Comparison of ENCODE assay signal across 9 cellular contexts in genomic region chr6:106444777-106445507, GRCh38.
A peak's percentile ranks its signal among the peaks of the same experiment; 100 is the strongest.
DNase-seq lines count a peak whose midpoint lies in the region; ATAC-seq and TF ChIP-seq lines count a peak whose summit lies in the region.
"Had no signal": no experiment of that assay in that cellular context is flagged by ENCODE, and none has a peak within 500 bp of the region (broad histone marks: within the 10 kb centered on the region; RNA-seq: fewer than 3 reads in every experiment).

No MANE protein-coding gene starts in this region.

- ATAC-seq in HG03097 (IDR thresholded peaks at IDR 0.05; ENCODE audit: low FRiP score, unreplicated experiment) (peak; percentile 46), heart left ventricle (peak in 3 of 4 donors; percentile 59 to 68 (median 67))

- peaks cover 23% of the 10 kb centered on the region for H3K27me3 ChIP-seq in BE2C
- peaks cover 0 to 39% (median 3%) of the 10 kb centered on the region in 9 donors for H3K27me3 ChIP-seq in heart left ventricle

- intact Hi-C loops in heart left ventricle (cut with DNase I): loop anchor here (1.0 to 10.0 kb wide), 7 partner anchors 110 to 537 kb away; no protein-coding TSS in a partner anchor

- no peaks in the 10 kb centered on the region for H3K36me3 ChIP-seq in BE2C
- no peaks in the 10 kb centered on the region for H3K36me3 ChIP-seq in heart left ventricle

- H3K4me1 ChIP-seq in BE2C (no peaks in the 10 kb centered on the region), heart left ventricle (peaks cover 0 to 23% (median 0%) of the 10 kb centered on the region in 12 donors)

- no peak overlapping the region for H3K27ac ChIP-seq in heart left ventricle
- H3K27ac ChIP-seq: skin epidermis had no signal

- H3K4me3 ChIP-seq in BE2C (ENCODE audit: low read depth, low read length) (no peak overlapping the region), GM12865 (ENCODE audit: low read depth, low read length) (no peak overlapping the region), heart left ventricle (no peak overlapping the region)
- H3K4me3 ChIP-seq: skin epidermis had no signal

- DNase-seq in BE2C (peak; percentile 17), GM12865 (ENCODE audit: low read depth) (peak; percentile 77), NCI-H2227 treated with DMSO at 0.1 percent for 48 hours (lab: John Stamatoyannopoulos, UW) (peak; percentile 66), heart left ventricle (no peak), retina (peak; percentile 44)
- peak; percentile 8 for DNase-seq in activated gamma-delta T cell treated with anti-CD3 and anti-CD28 coated beads, Interleukin-2, amount 50 U/mL, for 16 hours (ENCODE audit: low read depth)
- no peak for DNase-seq in stimulated activated CD4-positive, alpha-beta T cell treated with anti-CD3 and anti-CD28 coated beads, Interleukin-12 subunit alpha, Interleukin-12 subunit beta, amount 100 ng/mL, for 4 hours

- TF ChIP-seq CTCF in BE2C (IDR thresholded peaks at IDR 0.05; ENCODE audit: low read depth, low read length) (peak; percentile 84), GM12865 (IDR thresholded peaks at IDR 0.05; ENCODE audit: insufficient read depth, low read depth, low read length, missing control alignments) (peak; percentile 71), heart left ventricle (IDR thresholded peaks at IDR 0.05) (peak; percentile 70 to 87 (median 76))

- TF ChIP-seq POLR2A in heart left ventricle (IDR thresholded peaks at IDR 0.05): no peak

- H3K9me3 ChIP-seq in BE2C (no peaks in the 10 kb centered on the region), heart left ventricle (no peaks in the 10 kb centered on the region)

- 10 to 40% (median 29%) methylated on average over 4 of the region's 4 CpGs for WGBS in heart left ventricle, 4 donors

Comparison
In these comparisons a context has a peak if more than half of its experiments do, and no peak if none do; other contexts are left out.
1. DNase-seq: peak in BE2C (single experiment), GM12865 (single experiment), NCI-H2227 treated with DMSO at 0.1 percent for 48 hours (single experiment), activated gamma-delta T cell treated with anti-CD3 and anti-CD28 coated beads, Interleukin-2, amount 50 U/mL, for 16 hours (single experiment) and retina (single experiment); none in heart left ventricle (0 of 5) and stimulated activated CD4-positive, alpha-beta T cell treated with anti-CD3 and anti-CD28 coated beads, Interleukin-12 subunit alpha, Interleukin-12 subunit beta, amount 100 ng/mL, for 4 hours (single experiment).
2. Peak in every context shown above with its lines, with median percentiles within 50 percentile points of each other: CTCF ChIP-seq.